1 cellular context compared by ENCODE assay signal in the genomic region with DNA sequence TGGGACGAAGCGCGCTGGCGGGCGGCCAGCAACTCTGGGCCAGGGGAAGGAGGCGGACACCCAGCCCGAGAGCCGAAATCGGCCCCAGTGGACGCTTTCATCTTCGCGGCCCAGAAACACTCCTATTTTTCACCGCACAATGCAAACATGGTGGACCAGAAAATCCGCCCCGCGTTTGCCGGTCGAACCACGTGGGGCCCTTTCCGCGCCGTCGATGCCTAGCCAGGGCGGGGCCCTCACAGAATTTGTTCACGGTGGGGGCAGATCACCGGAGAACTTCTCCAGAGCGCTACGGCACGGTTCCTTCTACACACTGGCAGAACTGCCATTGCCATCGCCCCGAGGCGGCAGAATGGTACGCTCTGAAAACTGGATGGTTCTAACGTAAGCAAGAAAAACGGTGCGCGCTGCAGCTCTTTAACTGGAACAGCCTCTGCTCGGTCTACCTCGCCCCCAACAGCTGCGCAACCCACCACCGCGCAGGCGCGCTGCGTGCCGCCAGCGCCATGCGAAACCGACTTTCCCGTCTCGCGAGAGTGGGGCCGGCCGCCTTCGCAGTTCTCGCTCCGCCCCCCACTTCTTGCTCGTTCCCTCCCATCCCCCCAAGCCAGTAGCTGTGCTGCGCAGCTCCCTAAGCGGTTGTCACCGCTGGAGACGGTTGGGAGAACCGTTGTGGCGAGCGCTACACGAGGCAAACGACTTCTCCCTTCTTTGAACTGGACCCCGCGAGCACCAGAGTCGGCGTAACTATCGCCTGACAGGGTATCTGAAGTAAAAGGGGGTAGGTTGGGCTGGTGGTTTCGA.
TF ChIP-seq lines count a peak whose summit lies in the region.

A gene with protein sequence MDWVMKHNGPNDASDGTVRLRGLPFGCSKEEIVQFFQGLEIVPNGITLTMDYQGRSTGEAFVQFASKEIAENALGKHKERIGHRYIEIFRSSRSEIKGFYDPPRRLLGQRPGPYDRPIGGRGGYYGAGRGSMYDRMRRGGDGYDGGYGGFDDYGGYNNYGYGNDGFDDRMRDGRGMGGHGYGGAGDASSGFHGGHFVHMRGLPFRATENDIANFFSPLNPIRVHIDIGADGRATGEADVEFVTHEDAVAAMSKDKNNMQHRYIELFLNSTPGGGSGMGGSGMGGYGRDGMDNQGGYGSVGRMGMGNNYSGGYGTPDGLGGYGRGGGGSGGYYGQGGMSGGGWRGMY (plus strand): TSS at position 610 of the 804 bp plus-strand sequence. CDS start 5,158 bp downstream, outside the sequence.

TF ChIP-seq in K562, 482 proteins besides CTCF, POLR2A, EP300 and RAD21 (continued from another document and continues in another):
- TF ChIP-seq, protein P1, sequence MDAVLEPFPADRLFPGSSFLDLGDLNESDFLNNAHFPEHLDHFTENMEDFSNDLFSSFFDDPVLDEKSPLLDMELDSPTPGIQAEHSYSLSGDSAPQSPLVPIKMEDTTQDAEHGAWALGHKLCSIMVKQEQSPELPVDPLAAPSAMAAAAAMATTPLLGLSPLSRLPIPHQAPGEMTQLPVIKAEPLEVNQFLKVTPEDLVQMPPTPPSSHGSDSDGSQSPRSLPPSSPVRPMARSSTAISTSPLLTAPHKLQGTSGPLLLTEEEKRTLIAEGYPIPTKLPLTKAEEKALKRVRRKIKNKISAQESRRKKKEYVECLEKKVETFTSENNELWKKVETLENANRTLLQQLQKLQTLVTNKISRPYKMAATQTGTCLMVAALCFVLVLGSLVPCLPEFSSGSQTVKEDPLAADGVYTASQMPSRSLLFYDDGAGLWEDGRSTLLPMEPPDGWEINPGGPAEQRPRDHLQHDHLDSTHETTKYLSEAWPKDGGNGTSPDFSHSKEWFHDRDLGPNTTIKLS (IDR thresholded peaks at IDR 0.05; ENCODE audit: borderline replicate concordance, low read depth): peak; percentile 98
- TF ChIP-seq GATA2 (CRISPR knock-in tag; IDR thresholded peaks at IDR 0.05) (no peak), CAMTA2 (CRISPR knock-in tag; conservative IDR thresholded peaks at IDR 0.05) (0 out of 2 replicates have a peak, but pooled peaks have one; percentile 40), MEF2A (IDR thresholded peaks at IDR 0.05; ENCODE audit: control insufficient read depth, low read depth, low read length) (no peak), HEY1 (CRISPR knock-in tag; IDR thresholded peaks at IDR 0.05; ENCODE audit: borderline replicate concordance) (0 out of 2 replicates have a peak, but pooled peaks have one; percentile 48), NFXL1 (CRISPR knock-in tag; IDR thresholded peaks at IDR 0.05) (no peak), IRF2 (CRISPR knock-in tag; IDR thresholded peaks at IDR 0.05) (no peak), ZNF780A (CRISPR knock-in tag; IDR thresholded peaks at IDR 0.05) (0 out of 2 replicates have a peak, but pooled peaks have one; percentile 43), NFE2 (IDR thresholded peaks at IDR 0.05; ENCODE audit: low read depth) (no peak), ZNF197 (CRISPR knock-in tag; IDR thresholded peaks at IDR 0.05; ENCODE audit: low read depth) (0 out of 2 replicates have a peak, but pooled peaks have one; percentile 51), ZZZ3 (IDR thresholded peaks at IDR 0.05) (peak; percentile 66; the same call in 1 of the 2 replicates), ZNF583 (CRISPR knock-in tag; IDR thresholded peaks at IDR 0.05) (peak; percentile 62), SREBF1 (IDR thresholded peaks at IDR 0.05; ENCODE audit: borderline replicate concordance, low read depth, low read length) (no peak), CBFB (CRISPR knock-in tag; IDR thresholded peaks at IDR 0.05) (no peak; the same call in none of the 2 replicates), ZC3H8 (IDR thresholded peaks at IDR 0.05) (no peak), NCOA1 (IDR thresholded peaks at IDR 0.05; ENCODE audit: low read depth) (peak; percentile 65; the same call in 1 of the 2 replicates), FOXK2 (conservative IDR thresholded peaks at IDR 0.05 in 1 of 2, IDR thresholded peaks at IDR 0.05 in 1 of 2; ENCODE audit: low read depth in 2 of 2) (peak; percentile 55 to 71; a peak in 2 of 4 replicates), ZBTB7A (IDR thresholded peaks at IDR 0.05; ENCODE audit: borderline replicate concordance, control insufficient read depth, low read depth, low read length) (peak; percentile 80; the same call in 1 of the 2 replicates), PTBP1 (IDR thresholded peaks at IDR 0.05; ENCODE audit: low read depth, low read length) (0 out of 2 replicates have a peak, but pooled peaks have one; percentile 23), FOXM1 (IDR thresholded peaks at IDR 0.05; ENCODE audit: low read depth) (peak; percentile 24; the same call in 1 of the 2 replicates), FOXM1 (CRISPR knock-in tag; IDR thresholded peaks at IDR 0.05; ENCODE audit: low read depth) (no peak; the same call in none of the 2 replicates), SAP30 (IDR thresholded peaks at IDR 0.05; ENCODE audit: borderline replicate concordance, insufficient read depth, low read depth, low read length, poor library complexity, severe bottlenecking) (peak; percentile 91), ZNF584 (CRISPR knock-in tag; IDR thresholded peaks at IDR 0.05; ENCODE audit: low read depth) (0 out of 2 replicates have a peak, but pooled peaks have one; percentile 69), PCBP2 (IDR thresholded peaks at IDR 0.05; ENCODE audit: low read depth, low read length, poor library complexity, severe bottlenecking) (no peak), NCOA6 (IDR thresholded peaks at IDR 0.05) (peak; percentile 71)
- TF ChIP-seq, protein P2, sequence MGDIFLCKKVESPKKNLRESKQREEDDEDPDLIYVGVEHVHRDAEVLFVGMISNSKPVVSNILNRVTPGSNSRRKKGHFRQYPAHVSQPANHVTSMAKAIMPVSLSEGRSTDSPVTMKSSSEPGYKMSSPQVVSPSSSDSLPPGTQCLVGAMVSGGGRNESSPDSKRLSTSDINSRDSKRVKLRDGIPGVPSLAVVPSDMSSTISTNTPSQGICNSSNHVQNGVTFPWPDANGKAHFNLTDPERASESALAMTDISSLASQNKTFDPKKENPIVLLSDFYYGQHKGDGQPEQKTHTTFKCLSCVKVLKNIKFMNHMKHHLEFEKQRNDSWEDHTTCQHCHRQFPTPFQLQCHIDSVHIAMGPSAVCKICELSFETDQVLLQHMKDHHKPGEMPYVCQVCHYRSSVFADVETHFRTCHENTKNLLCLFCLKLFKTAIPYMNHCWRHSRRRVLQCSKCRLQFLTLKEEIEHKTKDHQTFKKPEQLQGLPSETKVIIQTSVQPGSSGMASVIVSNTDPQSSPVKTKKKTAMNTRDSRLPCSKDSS (IDR thresholded peaks at IDR 0.05; ENCODE audit: low read depth, partially characterized antibody): no peak
- TF ChIP-seq, protein P3, sequence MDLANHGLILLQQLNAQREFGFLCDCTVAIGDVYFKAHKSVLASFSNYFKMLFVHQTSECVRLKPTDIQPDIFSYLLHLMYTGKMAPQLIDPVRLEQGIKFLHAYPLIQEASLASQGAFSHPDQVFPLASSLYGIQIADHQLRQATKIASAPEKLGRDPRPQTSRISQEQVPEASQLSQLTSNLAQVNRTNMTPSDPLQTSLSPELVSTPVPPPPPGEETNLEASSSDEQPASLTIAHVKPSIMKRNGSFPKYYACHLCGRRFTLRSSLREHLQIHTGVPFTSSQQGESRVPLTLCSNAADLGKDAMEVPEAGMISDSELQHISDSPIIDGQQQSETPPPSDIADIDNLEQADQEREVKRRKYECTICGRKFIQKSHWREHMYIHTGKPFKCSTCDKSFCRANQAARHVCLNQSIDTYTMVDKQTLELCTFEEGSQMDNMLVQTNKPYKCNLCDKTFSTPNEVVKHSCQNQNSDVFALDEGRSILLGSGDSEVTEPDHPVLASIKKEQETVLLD (IDR thresholded peaks at IDR 0.05): peak; percentile 96
- TF ChIP-seq, protein P4, sequence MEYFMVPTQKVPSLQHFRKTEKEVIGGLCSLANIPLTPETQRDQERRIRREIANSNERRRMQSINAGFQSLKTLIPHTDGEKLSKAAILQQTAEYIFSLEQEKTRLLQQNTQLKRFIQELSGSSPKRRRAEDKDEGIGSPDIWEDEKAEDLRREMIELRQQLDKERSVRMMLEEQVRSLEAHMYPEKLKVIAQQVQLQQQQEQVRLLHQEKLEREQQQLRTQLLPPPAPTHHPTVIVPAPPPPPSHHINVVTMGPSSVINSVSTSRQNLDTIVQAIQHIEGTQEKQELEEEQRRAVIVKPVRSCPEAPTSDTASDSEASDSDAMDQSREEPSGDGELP (CRISPR knock-in tag; IDR thresholded peaks at IDR 0.05; ENCODE audit: borderline replicate concordance): peak; percentile 99
- TF ChIP-seq, protein P5, sequence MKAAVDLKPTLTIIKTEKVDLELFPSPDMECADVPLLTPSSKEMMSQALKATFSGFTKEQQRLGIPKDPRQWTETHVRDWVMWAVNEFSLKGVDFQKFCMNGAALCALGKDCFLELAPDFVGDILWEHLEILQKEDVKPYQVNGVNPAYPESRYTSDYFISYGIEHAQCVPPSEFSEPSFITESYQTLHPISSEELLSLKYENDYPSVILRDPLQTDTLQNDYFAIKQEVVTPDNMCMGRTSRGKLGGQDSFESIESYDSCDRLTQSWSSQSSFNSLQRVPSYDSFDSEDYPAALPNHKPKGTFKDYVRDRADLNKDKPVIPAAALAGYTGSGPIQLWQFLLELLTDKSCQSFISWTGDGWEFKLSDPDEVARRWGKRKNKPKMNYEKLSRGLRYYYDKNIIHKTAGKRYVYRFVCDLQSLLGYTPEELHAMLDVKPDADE (conservative IDR thresholded peaks at IDR 0.05; ENCODE audit: control insufficient read depth, low read depth, low read length): peak; percentile 86
- TF ChIP-seq, protein P6, sequence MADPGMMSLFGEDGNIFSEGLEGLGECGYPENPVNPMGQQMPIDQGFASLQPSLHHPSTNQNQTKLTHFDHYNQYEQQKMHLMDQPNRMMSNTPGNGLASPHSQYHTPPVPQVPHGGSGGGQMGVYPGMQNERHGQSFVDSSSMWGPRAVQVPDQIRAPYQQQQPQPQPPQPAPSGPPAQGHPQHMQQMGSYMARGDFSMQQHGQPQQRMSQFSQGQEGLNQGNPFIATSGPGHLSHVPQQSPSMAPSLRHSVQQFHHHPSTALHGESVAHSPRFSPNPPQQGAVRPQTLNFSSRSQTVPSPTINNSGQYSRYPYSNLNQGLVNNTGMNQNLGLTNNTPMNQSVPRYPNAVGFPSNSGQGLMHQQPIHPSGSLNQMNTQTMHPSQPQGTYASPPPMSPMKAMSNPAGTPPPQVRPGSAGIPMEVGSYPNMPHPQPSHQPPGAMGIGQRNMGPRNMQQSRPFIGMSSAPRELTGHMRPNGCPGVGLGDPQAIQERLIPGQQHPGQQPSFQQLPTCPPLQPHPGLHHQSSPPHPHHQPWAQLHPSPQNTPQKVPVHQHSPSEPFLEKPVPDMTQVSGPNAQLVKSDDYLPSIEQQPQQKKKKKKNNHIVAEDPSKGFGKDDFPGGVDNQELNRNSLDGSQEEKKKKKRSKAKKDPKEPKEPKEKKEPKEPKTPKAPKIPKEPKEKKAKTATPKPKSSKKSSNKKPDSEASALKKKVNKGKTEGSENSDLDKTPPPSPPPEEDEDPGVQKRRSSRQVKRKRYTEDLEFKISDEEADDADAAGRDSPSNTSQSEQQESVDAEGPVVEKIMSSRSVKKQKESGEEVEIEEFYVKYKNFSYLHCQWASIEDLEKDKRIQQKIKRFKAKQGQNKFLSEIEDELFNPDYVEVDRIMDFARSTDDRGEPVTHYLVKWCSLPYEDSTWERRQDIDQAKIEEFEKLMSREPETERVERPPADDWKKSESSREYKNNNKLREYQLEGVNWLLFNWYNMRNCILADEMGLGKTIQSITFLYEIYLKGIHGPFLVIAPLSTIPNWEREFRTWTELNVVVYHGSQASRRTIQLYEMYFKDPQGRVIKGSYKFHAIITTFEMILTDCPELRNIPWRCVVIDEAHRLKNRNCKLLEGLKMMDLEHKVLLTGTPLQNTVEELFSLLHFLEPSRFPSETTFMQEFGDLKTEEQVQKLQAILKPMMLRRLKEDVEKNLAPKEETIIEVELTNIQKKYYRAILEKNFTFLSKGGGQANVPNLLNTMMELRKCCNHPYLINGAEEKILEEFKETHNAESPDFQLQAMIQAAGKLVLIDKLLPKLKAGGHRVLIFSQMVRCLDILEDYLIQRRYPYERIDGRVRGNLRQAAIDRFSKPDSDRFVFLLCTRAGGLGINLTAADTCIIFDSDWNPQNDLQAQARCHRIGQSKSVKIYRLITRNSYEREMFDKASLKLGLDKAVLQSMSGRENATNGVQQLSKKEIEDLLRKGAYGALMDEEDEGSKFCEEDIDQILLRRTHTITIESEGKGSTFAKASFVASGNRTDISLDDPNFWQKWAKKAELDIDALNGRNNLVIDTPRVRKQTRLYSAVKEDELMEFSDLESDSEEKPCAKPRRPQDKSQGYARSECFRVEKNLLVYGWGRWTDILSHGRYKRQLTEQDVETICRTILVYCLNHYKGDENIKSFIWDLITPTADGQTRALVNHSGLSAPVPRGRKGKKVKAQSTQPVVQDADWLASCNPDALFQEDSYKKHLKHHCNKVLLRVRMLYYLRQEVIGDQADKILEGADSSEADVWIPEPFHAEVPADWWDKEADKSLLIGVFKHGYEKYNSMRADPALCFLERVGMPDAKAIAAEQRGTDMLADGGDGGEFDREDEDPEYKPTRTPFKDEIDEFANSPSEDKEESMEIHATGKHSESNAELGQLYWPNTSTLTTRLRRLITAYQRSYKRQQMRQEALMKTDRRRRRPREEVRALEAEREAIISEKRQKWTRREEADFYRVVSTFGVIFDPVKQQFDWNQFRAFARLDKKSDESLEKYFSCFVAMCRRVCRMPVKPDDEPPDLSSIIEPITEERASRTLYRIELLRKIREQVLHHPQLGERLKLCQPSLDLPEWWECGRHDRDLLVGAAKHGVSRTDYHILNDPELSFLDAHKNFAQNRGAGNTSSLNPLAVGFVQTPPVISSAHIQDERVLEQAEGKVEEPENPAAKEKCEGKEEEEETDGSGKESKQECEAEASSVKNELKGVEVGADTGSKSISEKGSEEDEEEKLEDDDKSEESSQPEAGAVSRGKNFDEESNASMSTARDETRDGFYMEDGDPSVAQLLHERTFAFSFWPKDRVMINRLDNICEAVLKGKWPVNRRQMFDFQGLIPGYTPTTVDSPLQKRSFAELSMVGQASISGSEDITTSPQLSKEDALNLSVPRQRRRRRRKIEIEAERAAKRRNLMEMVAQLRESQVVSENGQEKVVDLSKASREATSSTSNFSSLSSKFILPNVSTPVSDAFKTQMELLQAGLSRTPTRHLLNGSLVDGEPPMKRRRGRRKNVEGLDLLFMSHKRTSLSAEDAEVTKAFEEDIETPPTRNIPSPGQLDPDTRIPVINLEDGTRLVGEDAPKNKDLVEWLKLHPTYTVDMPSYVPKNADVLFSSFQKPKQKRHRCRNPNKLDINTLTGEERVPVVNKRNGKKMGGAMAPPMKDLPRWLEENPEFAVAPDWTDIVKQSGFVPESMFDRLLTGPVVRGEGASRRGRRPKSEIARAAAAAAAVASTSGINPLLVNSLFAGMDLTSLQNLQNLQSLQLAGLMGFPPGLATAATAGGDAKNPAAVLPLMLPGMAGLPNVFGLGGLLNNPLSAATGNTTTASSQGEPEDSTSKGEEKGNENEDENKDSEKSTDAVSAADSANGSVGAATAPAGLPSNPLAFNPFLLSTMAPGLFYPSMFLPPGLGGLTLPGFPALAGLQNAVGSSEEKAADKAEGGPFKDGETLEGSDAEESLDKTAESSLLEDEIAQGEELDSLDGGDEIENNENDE (IDR thresholded peaks at IDR 0.05; ENCODE audit: low read depth, low read length): peak; percentile 9
- TF ChIP-seq, protein P7, sequence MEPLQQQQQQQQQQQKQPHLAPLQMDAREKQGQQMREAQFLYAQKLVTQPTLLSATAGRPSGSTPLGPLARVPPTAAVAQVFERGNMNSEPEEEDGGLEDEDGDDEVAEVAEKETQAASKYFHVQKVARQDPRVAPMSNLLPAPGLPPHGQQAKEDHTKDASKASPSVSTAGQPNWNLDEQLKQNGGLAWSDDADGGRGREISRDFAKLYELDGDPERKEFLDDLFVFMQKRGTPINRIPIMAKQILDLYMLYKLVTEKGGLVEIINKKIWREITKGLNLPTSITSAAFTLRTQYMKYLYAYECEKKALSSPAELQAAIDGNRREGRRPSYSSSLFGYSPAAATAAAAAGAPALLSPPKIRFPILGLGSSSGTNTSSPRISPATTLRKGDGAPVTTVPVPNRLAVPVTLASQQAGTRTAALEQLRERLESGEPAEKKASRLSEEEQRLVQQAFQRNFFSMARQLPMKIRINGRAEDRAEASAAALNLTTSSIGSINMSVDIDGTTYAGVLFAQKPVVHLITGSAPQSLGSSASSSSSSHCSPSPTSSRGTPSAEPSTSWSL (CRISPR knock-in tag; IDR thresholded peaks at IDR 0.05; ENCODE audit: borderline replicate concordance): 0 out of 2 replicates have a peak, but pooled peaks have one; percentile 46
